ENCODE assay signal across 11 cellular contexts in the genomic region with DNA sequence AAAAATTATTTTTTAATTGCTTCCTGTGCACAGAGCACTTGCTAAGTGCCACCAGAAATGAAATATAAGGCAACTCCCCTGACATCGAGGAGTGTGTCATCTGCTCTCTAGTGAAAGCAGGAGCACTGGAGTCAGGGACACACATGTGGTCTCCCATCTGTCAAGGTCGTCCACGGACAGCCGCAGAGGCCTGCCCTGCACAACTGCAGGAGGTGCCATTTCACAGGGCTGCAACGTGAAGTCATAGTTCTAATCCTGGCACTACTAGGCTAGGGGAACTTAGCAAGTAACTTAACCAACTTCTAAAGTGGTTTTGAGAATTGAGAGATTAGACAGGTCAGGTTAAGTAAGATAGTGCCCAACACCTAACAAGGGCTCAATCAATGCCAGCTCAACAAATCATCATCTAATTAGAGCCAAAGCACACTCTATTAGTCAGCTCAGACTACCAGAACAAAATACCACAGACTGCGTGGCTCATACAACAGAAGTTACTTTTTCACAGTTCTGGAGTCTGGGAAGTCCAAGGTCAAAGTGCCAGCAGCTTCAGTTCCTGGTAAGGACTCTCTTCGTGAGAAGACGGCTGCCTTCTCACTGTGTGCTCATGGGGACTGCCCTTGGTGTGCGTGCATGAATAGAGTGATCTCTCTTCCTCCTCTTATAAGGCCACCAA. TPM values are rescaled to one million over a fixed set of nuclear protein-coding genes. Genes with fewer than 3 reads are reported as not detected.
DNase-seq lines count a peak whose midpoint lies in the region; ATAC-seq, FAIRE-seq and TF ChIP-seq lines count a peak whose summit lies in the region.
"Had no signal": no experiment of that assay in that cellular context is flagged by ENCODE, and none has a peak within 500 bp of the region (broad histone marks: within the 10 kb centered on the region; RNA-seq: fewer than 3 reads in every experiment).

No MANE protein-coding gene starts in this region.

- H3K36me3 Mint-ChIP-seq in CD4-positive, CD25-positive, alpha-beta regulatory T cell = peaks cover 23% of the 10 kb centered on the region
- H3K36me3 Mint-ChIP-seq in H9 (ENCODE audit: insufficient read depth in 1 of 3, low read depth in 3 of 3) = peaks cover 18 to 31% (median 23%) of the 10 kb centered on the region in 3 experiments; a peak in 6 of 7 replicates

- no peak for FAIRE-seq in H54 (lab: Jason Lieb, UNC)
- FAIRE-seq: islet of Langerhans had no signal

- H3K4me3 ChIP-seq in CD4-positive, CD25-positive, alpha-beta regulatory T cell (ENCODE audit: low read depth, low read length) = no peak overlapping the region
- H3K4me3 ChIP-seq in body of pancreas (no peak overlapping the region), mesenchymal stem cell (ENCODE audit: insufficient read depth in 1 of 2, low read depth in 1 of 2, low read length in 2 of 2) (no peak overlapping the region)

- no peaks in the 10 kb centered on the region for H3K36me3 ChIP-seq in CD4-positive, CD25-positive, alpha-beta regulatory T cell (ENCODE audit: control insufficient read depth, insufficient read depth, low read length)
- no peaks in the 10 kb centered on the region for H3K36me3 ChIP-seq in body of pancreas (replicated peaks in 1 of 2; ENCODE audit: insufficient read depth in 1 of 2, low read depth in 2 of 2)
- peaks cover 0 to 13% of the 10 kb centered on the region in 2 experiments for H3K36me3 ChIP-seq in mesenchymal stem cell (ENCODE audit: control insufficient read depth in 1 of 2, insufficient read depth in 2 of 2, low read depth in 1 of 2, low read length in 2 of 2)

- no peak overlapping the region for H3K23ac ChIP-seq in H9 (ENCODE audit: insufficient read length, low read depth, low read length)
- no peak overlapping the region for H3K23ac ChIP-seq in mesenchymal stem cell (ENCODE audit: low read length in 2 of 2)

- no peak overlapping the region for H2AK5ac ChIP-seq in H9 (ENCODE audit: insufficient read length, low read length)
- no peak overlapping the region for H2AK5ac ChIP-seq in mesenchymal stem cell (ENCODE audit: low read length, severe bottlenecking)

- TF ChIP-seq POLR2A in body of pancreas (IDR thresholded peaks at IDR 0.05) (no peak), H54 (IDR thresholded peaks at IDR 0.05; ENCODE audit: low read depth, low read length) (no peak)

- H3K4me1 Mint-ChIP-seq in CD4-positive, CD25-positive, alpha-beta regulatory T cell = peaks cover 15 to 83% (median 44%) of the 10 kb centered on the region in 4 donors
- H3K4me1 Mint-ChIP-seq in H9 = peaks cover 55 to 63% of the 10 kb centered on the region in 2 experiments

- H3K4me3 Mint-ChIP-seq in CD4-positive, CD25-positive, alpha-beta regulatory T cell = no peak overlapping the region
- no peak overlapping the region for H3K4me3 Mint-ChIP-seq in H9
- H3K4me3 Mint-ChIP-seq: T-cell had no signal

- H3K4me1 ChIP-seq in CD4-positive, CD25-positive, alpha-beta regulatory T cell (ENCODE audit: control insufficient read depth, insufficient read depth, low read length, poor library complexity, severe bottlenecking) = no peaks in the 10 kb centered on the region
- peaks cover 11% of the 10 kb centered on the region; the same call in 1 of the 2 replicates for H3K4me1 ChIP-seq in H9 (ENCODE audit: insufficient read depth, low read length)
- H3K4me1 ChIP-seq in body of pancreas = peaks cover 27% of the 10 kb centered on the region
- peaks cover 2% of the 10 kb centered on the region for H3K4me1 ChIP-seq in mesenchymal stem cell (ENCODE audit: control insufficient read depth, insufficient read depth, low read depth, low read length)

- H3K14ac ChIP-seq in H9 (ENCODE audit: insufficient read depth, low read length) (no peak overlapping the region), mesenchymal stem cell (ENCODE audit: low read length in 2 of 2) (no peak overlapping the region)

- H3K27me3 Mint-ChIP-seq in CD4-positive, CD25-positive, alpha-beta regulatory T cell = no peaks in the 10 kb centered on the region
- no peaks in the 10 kb centered on the region for H3K27me3 Mint-ChIP-seq in H9 (ENCODE audit: low read depth)
- H3K27me3 Mint-ChIP-seq: T-cell had no signal

- no peak overlapping the region for H3K4ac ChIP-seq in H9 (ENCODE audit: low read depth, low read length)
- H3K4ac ChIP-seq in mesenchymal stem cell (ENCODE audit: low read depth in 1 of 2, low read length in 2 of 2) = no peak overlapping the region

- no peak for ATAC-seq in CD4-positive, CD25-positive, alpha-beta regulatory T cell (ENCODE audit: low read depth in 2 of 2)
- ATAC-seq in body of pancreas = peak; percentile 55
- ATAC-seq in GM21737 (IDR thresholded peaks at IDR 0.05; ENCODE audit: unreplicated experiment) = no peak
- ATAC-seq: T-cell had no signal

- TF ChIP-seq CTCF in H9 (conservative IDR thresholded peaks at IDR 0.05) = no peak
- no peak for TF ChIP-seq CTCF in body of pancreas (IDR thresholded peaks at IDR 0.05)

- H4K8ac ChIP-seq in H9 (replicated peaks; ENCODE audit: insufficient read length, low read depth, low read length) (no peak overlapping the region), mesenchymal stem cell (ENCODE audit: low read length) (no peak overlapping the region)

- DNase-seq in CD4-positive, CD25-positive, alpha-beta regulatory T cell = no peak
- DNase-seq in H9 (peak; percentile 2), body of pancreas (peak in 1 of 4 donors; percentile 52), mesenchymal stem cell (peak; percentile 53), GF-D8 (lab: John Stamatoyannopoulos, UW) (no peak), inferior parietal cortex (ENCODE audit: extremely low spot score) (no peak), H54 (ENCODE audit: insufficient read length, low spot score) (no peak)
- DNase-seq: GOT3, T-cell had no signal

- no peaks in the 10 kb centered on the region for H3K23me2 ChIP-seq in H9 (ENCODE audit: insufficient read length, low read depth, low read length, poor library complexity, severe bottlenecking)

- H3K79me1 ChIP-seq in H9 (ENCODE audit: insufficient read depth, low read depth, low read length, poor library complexity, severe bottlenecking) = peaks cover 3% of the 10 kb centered on the region
- H3K79me1 ChIP-seq in mesenchymal stem cell (replicated peaks; ENCODE audit: low read length, poor library complexity, severe bottlenecking) = peaks cover 43% of the 10 kb centered on the region

- no peak overlapping the region for H3K27ac ChIP-seq in CD4-positive, CD25-positive, alpha-beta regulatory T cell (ENCODE audit: insufficient read depth, low read length, poor library complexity, severe bottlenecking)
- no peak overlapping the region for H3K27ac ChIP-seq in H9 (ENCODE audit: insufficient read length, low read depth, low read length)
- H3K27ac ChIP-seq in body of pancreas = no peak overlapping the region
- no peak overlapping the region for H3K27ac ChIP-seq in mesenchymal stem cell (ENCODE audit: low read length, poor library complexity, severe bottlenecking)

- H2BK12ac ChIP-seq in H9 (ENCODE audit: insufficient read length, low read depth, low read length) = no peak overlapping the region
- no peak overlapping the region for H2BK12ac ChIP-seq in mesenchymal stem cell (ENCODE audit: low read length in 2 of 2)

- intact Hi-C loops in body of pancreas (cut with DNase I) = no loop called here

- H3K18ac ChIP-seq in H9 (ENCODE audit: insufficient read length, low read depth, low read length) (no peak overlapping the region), mesenchymal stem cell (ENCODE audit: low read depth in 1 of 2, low read length in 2 of 2) (no peak overlapping the region)

- H2BK20ac ChIP-seq in H9 (ENCODE audit: low read depth, low read length, poor library complexity, severe bottlenecking) = no peak overlapping the region

- no peak overlapping the region for H4K5ac ChIP-seq in H9 (ENCODE audit: insufficient read length, low read depth, low read length)

- H2BK15ac ChIP-seq in H9 (ENCODE audit: low read depth, low read length) = no peak overlapping the region
- no peak overlapping the region for H2BK15ac ChIP-seq in mesenchymal stem cell (ENCODE audit: low read depth, poor library complexity, severe bottlenecking)

- WGBS in H9 (ENCODE audit: extremely low coverage, insufficient read length, low lambda C conversion rate) = no CpG with 5 or more reads among the region's 9 CpGs
- 45 to 53% methylated on average over 5 to 9 of the region's 9 CpGs for WGBS in body of pancreas, 2 donors
- WGBS in mesenchymal stem cell = 80% methylated on average over 9 of the region's 9 CpGs

- H3T11ph ChIP-seq in H9 (ENCODE audit: low read length) = no peak overlapping the region

- no peak overlapping the region for H3K56ac ChIP-seq in H9 (ENCODE audit: insufficient read length, low read depth, low read length)

- H3K9me3 ChIP-seq in CD4-positive, CD25-positive, alpha-beta regulatory T cell (ENCODE audit: control insufficient read depth in 2 of 2, low read length in 2 of 2) = no peaks in the 10 kb centered on the region
- H3K9me3 ChIP-seq in H9 (ENCODE audit: control insufficient read depth, low read depth, low read length) = no peaks in the 10 kb centered on the region
- H3K9me3 ChIP-seq in body of pancreas = no peaks in the 10 kb centered on the region
- no peaks in the 10 kb centered on the region for H3K9me3 ChIP-seq in mesenchymal stem cell (ENCODE audit: control insufficient read depth, low read length)

- H2AFZ ChIP-seq in H9 (ENCODE audit: low read length) = no peak overlapping the region
- no peak overlapping the region for H2AFZ ChIP-seq in mesenchymal stem cell (ENCODE audit: low read depth, low read length)

- peak overlapping the region; percentile 12 to 80 (median 71) for H3K27ac Mint-ChIP-seq in CD4-positive, CD25-positive, alpha-beta regulatory T cell
- peak overlapping the region in 2 of 3 experiments; percentile 57 to 65; a peak in 1 of 7 replicates for H3K27ac Mint-ChIP-seq in H9
- H3K27ac Mint-ChIP-seq: T-cell had no signal

- peaks cover 0 to 8% (median 1%) of the 10 kb centered on the region in 7 donors for H3K9me3 Mint-ChIP-seq in CD4-positive, CD25-positive, alpha-beta regulatory T cell
- peaks cover 0 to 4% of the 10 kb centered on the region in 2 experiments; a peak in 3 of 5 replicates for H3K9me3 Mint-ChIP-seq in H9

- H2BK120ac ChIP-seq in H9 (ENCODE audit: low read depth, low read length, poor library complexity, severe bottlenecking) (no peak overlapping the region), mesenchymal stem cell (ENCODE audit: low read depth, low read length) (no peak overlapping the region)

- H4K91ac ChIP-seq in H9 (ENCODE audit: insufficient read length, low read depth, low read length) (no peak overlapping the region), mesenchymal stem cell (ENCODE audit: low read length) (no peak overlapping the region)

- no peak overlapping the region for H3K4me2 ChIP-seq in H9 (ENCODE audit: insufficient read depth, insufficient read length, low read length)
- H3K4me2 ChIP-seq in mesenchymal stem cell (ENCODE audit: low read length, poor library complexity, severe bottlenecking) = no peak overlapping the region

- no peaks in the 10 kb centered on the region for H3K27me3 ChIP-seq in CD4-positive, CD25-positive, alpha-beta regulatory T cell (ENCODE audit: control insufficient read depth, insufficient read depth, low read length)
- H3K27me3 ChIP-seq in H9 (ENCODE audit: insufficient read depth, low read length) = no peaks in the 10 kb centered on the region
- H3K27me3 ChIP-seq in body of pancreas = no peaks in the 10 kb centered on the region
- no peaks in the 10 kb centered on the region for H3K27me3 ChIP-seq in mesenchymal stem cell (ENCODE audit: control insufficient read depth in 1 of 2, insufficient read depth in 1 of 2, low read length in 2 of 2)

- H2BK5ac ChIP-seq in H9 (ENCODE audit: insufficient read length, low read length) (no peak overlapping the region), mesenchymal stem cell (ENCODE audit: low read depth, low read length, poor library complexity, severe bottlenecking) (no peak overlapping the region)

- H3K9ac ChIP-seq in H9 (ENCODE audit: extremely low read depth, insufficient read length, low read length) = no peak overlapping the region
- H3K9ac ChIP-seq in mesenchymal stem cell (ENCODE audit: low read length) = no peak overlapping the region

- no peaks in the 10 kb centered on the region for H4K20me1 ChIP-seq in H9 (ENCODE audit: control insufficient read depth, insufficient read depth, insufficient read length)

- peaks cover 77% of the 10 kb centered on the region for H3K79me2 ChIP-seq in H9 (ENCODE audit: insufficient read depth, low read length)

RNA-seq across cellular contexts. Expression of gene FOXN3, which starts 30.7 kb away (rescaled TPM):
- total RNA-seq in CD4-positive, CD25-positive, alpha-beta regulatory T cell = 203 TPM
- polyA plus RNA-seq in CD4-positive, CD25-positive, alpha-beta regulatory T cell = 100 to 1,000 TPM; 108 to 126 (median 110) TPM
- total RNA-seq in H9 (2021) (114 and 125 TPM in 2 replicates), body of pancreas (10 to 100 TPM; 42.3 to 61.6 TPM)
- 28.2 TPM for polyA plus RNA-seq in mesenchymal stem cell (2013, experiment 1 of 2)
- 27.4 TPM for polyA plus RNA-seq in mesenchymal stem cell (2013, experiment 2 of 2)

Comparison
In these comparisons a context has a peak if more than half of its experiments do, and no peak if none do; other contexts are left out.
1. DNase-seq: peak in H9 (single experiment) and mesenchymal stem cell (single experiment); none in CD4-positive, CD25-positive, alpha-beta regulatory T cell (0 of 3), GF-D8 (single experiment), inferior parietal cortex (single experiment) and H54 (single experiment).